Comparison of ENCODE assay signal across 11 cellular contexts in the genomic region with DNA sequence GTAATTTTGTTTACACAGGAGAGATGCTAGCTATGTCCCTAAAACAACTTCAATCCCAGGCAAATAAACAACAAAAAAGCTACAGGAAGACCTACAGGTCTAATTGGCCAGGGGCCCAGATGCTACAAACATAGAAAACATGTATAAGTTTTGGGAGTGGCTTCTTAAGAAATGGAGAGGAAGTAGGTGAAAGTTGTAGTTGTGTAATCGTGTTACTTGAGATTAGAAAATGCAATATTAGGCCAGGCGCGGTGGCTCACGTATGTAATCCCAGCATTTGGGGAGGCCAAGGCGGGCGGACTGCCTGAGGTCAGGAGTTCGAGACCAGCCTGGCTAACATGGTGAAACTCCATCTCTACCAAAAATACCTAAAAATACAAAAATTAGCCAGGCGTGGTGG.
DNase-seq lines count a peak whose midpoint lies in the region; ATAC-seq and TF ChIP-seq lines count a peak whose summit lies in the region.
"Had no signal": no experiment of that assay in that cellular context is flagged by ENCODE, and none has a peak within 500 bp of the region (broad histone marks: within the 10 kb centered on the region; RNA-seq: fewer than 3 reads in every experiment).

No MANE protein-coding gene starts in this region.

- H3K9me3 Mint-ChIP-seq in CD4-positive, alpha-beta T cell, result no peaks in the 10 kb centered on the region
- H3K9me3 Mint-ChIP-seq in activated naive CD8-positive, alpha-beta T cell (ENCODE audit: low read depth), result no peaks in the 10 kb centered on the region
- no peaks in the 10 kb centered on the region for H3K9me3 Mint-ChIP-seq in memory B cell

- H3K27ac Mint-ChIP-seq in CD4-positive, alpha-beta T cell, result peak overlapping the region; percentile 94
- H3K27ac Mint-ChIP-seq in activated naive CD8-positive, alpha-beta T cell, result peak overlapping the region; percentile 94
- peak overlapping the region; percentile 58 for H3K27ac Mint-ChIP-seq in memory B cell

- no peak for TF ChIP-seq CTCF in CD4-positive, alpha-beta T cell (IDR thresholded peaks at IDR 0.05)
- no peak for TF ChIP-seq CTCF in Loucy (conservative IDR thresholded peaks at IDR 0.05; ENCODE audit: low read length)

- ATAC-seq in CD4-positive, alpha-beta T cell (ENCODE audit: poor library complexity), result no peak
- no peak for ATAC-seq in memory B cell (ENCODE audit: low read depth)
- ATAC-seq in GM18873 (IDR thresholded peaks at IDR 0.05; ENCODE audit: low FRiP score, unreplicated experiment), result no peak
- ATAC-seq in GM19463 (IDR thresholded peaks at IDR 0.05; ENCODE audit: unreplicated experiment), result no peak

- peaks cover 48% of the 10 kb centered on the region for H3K36me3 Mint-ChIP-seq in CD4-positive, alpha-beta T cell (ENCODE audit: low read depth)
- H3K36me3 Mint-ChIP-seq in activated naive CD8-positive, alpha-beta T cell, result peaks cover 3% of the 10 kb centered on the region
- no peaks in the 10 kb centered on the region for H3K36me3 Mint-ChIP-seq in memory B cell

- no peaks in the 10 kb centered on the region for H3K27me3 ChIP-seq in CD4-positive, alpha-beta T cell (ENCODE audit: control insufficient read depth, insufficient read depth, low read length)
- no peaks in the 10 kb centered on the region for H3K27me3 ChIP-seq in Loucy (ENCODE audit: insufficient read depth, low read length, poor library complexity, severe bottlenecking)
- H3K27me3 ChIP-seq: sigmoid colon, tibial artery had no signal

- peak overlapping the region; percentile 41 for H3K9ac ChIP-seq in Loucy (ENCODE audit: low read depth, low read length, poor library complexity, severe bottlenecking)

- no peak overlapping the region for H2AFZ ChIP-seq in Loucy (ENCODE audit: low read length)

- H3K9me2 ChIP-seq in Loucy (replicated peaks; ENCODE audit: low read depth, low read length), result no peaks in the 10 kb centered on the region

- peaks cover 16% of the 10 kb centered on the region for H3F3A ChIP-seq in Loucy (ENCODE audit: low read depth)

- peaks cover 85% of the 10 kb centered on the region for H3K79me2 ChIP-seq in Loucy (ENCODE audit: insufficient read depth, low read length)

- intact Hi-C loops in CD4-positive, alpha-beta T cell (cut with DNase I, micrococcal nuclease), result no loop called here

- peaks cover 93% of the 10 kb centered on the region for H3K4me1 Mint-ChIP-seq in CD4-positive, alpha-beta T cell (ENCODE audit: low read depth)
- peaks cover 89% of the 10 kb centered on the region for H3K4me1 Mint-ChIP-seq in activated naive CD8-positive, alpha-beta T cell (ENCODE audit: low read depth)
- H3K4me1 Mint-ChIP-seq in memory B cell, result peaks cover 23% of the 10 kb centered on the region

- peaks cover 4% of the 10 kb centered on the region; the same call in 1 of the 2 replicates for H3K36me3 ChIP-seq in Loucy (ENCODE audit: insufficient read depth, low read length)
- H3K36me3 ChIP-seq: sigmoid colon, tibial artery had no signal

- H4K20me1 ChIP-seq in Loucy (ENCODE audit: insufficient read depth, low read length, poor library complexity, severe bottlenecking), result no peaks in the 10 kb centered on the region

- H3K4me3 Mint-ChIP-seq in CD4-positive, alpha-beta T cell, result peak overlapping the region; percentile 74
- H3K4me3 Mint-ChIP-seq in activated naive CD8-positive, alpha-beta T cell, result peak overlapping the region; percentile 58
- no peak overlapping the region for H3K4me3 Mint-ChIP-seq in memory B cell

- DNase-seq in CD4-positive, alpha-beta T cell, result peak in 3 of 10 experiments; percentile 26 to 50 (median 29)
- DNase-seq in memory B cell (ENCODE audit: low spot score in 2 of 2) (no peak), NCI-H1694 treated with DMSO at 0.1 percent for 48 hours (lab: John Stamatoyannopoulos, UW) (no peak), islet precursor cell (no peak)
- DNase-seq: sigmoid colon, tibial artery had no signal

- CTCF ChIA-PET in CD4-positive, alpha-beta T cell (lab: Charles Lee), result interaction anchor here (1.6 kb wide), 1 partner anchor 19 kb away, joined by 3 read pairs; no protein-coding TSS in a partner anchor

- no peaks in the 10 kb centered on the region for H3K27me3 Mint-ChIP-seq in CD4-positive, alpha-beta T cell
- H3K27me3 Mint-ChIP-seq in activated naive CD8-positive, alpha-beta T cell, result no peaks in the 10 kb centered on the region
- no peaks in the 10 kb centered on the region for H3K27me3 Mint-ChIP-seq in memory B cell

- peak overlapping the region; percentile 37 for H3K4me2 ChIP-seq in Loucy (ENCODE audit: low read depth, low read length, poor library complexity, severe bottlenecking)

- peak overlapping the region; percentile 78 for H3K27ac ChIP-seq in CD4-positive, alpha-beta T cell (ENCODE audit: low read depth, low read length)
- H3K27ac ChIP-seq: sigmoid colon, SK-N-MC, tibial artery had no signal

- no peaks in the 10 kb centered on the region for H3K9me3 ChIP-seq in CD4-positive, alpha-beta T cell (ENCODE audit: control insufficient read depth, low read length)
- H3K9me3 ChIP-seq in Loucy (ENCODE audit: insufficient read depth, low read depth, low read length), result no peaks in the 10 kb centered on the region
- H3K9me3 ChIP-seq: sigmoid colon, tibial artery had no signal

- POLR2A ChIA-PET in CD4-positive, alpha-beta T cell (lab: Charles Lee), result interaction anchor here (0.6 to 12.3 kb wide), 14 partner anchors 9 to 83 kb away, joined by 3 to 120 read pairs (median 6); partner anchors contain the start of gene SERINC5

- peaks cover 84% of the 10 kb centered on the region for H3K4me1 ChIP-seq in Loucy (ENCODE audit: insufficient read depth, low read length, poor library complexity, severe bottlenecking)

- H3K4me3 ChIP-seq in Loucy (ENCODE audit: low read length, poor library complexity, severe bottlenecking), result no peak overlapping the region
- H3K4me3 ChIP-seq: sigmoid colon, SK-N-MC, tibial artery had no signal
